1 cellular context compared by ENCODE assay signal in genomic region chr7:99677646-99678045, GRCh38.
A peak's percentile ranks its signal among the peaks of the same experiment; 100 is the strongest.
TF ChIP-seq lines count a peak whose summit lies in the region.

No MANE protein-coding gene starts in this region.

TF ChIP-seq in HepG2, 621 proteins besides CTCF, POLR2A, EP300 and RAD21 (continued from another document and continues in another):
- TF ChIP-seq, protein P1, sequence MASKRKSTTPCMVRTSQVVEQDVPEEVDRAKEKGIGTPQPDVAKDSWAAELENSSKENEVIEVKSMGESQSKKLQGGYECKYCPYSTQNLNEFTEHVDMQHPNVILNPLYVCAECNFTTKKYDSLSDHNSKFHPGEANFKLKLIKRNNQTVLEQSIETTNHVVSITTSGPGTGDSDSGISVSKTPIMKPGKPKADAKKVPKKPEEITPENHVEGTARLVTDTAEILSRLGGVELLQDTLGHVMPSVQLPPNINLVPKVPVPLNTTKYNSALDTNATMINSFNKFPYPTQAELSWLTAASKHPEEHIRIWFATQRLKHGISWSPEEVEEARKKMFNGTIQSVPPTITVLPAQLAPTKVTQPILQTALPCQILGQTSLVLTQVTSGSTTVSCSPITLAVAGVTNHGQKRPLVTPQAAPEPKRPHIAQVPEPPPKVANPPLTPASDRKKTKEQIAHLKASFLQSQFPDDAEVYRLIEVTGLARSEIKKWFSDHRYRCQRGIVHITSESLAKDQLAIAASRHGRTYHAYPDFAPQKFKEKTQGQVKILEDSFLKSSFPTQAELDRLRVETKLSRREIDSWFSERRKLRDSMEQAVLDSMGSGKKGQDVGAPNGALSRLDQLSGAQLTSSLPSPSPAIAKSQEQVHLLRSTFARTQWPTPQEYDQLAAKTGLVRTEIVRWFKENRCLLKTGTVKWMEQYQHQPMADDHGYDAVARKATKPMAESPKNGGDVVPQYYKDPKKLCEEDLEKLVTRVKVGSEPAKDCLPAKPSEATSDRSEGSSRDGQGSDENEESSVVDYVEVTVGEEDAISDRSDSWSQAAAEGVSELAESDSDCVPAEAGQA (IDR thresholded peaks at IDR 0.05; ENCODE audit: low read depth): no peak
- TF ChIP-seq, protein P1 (CRISPR knock-in tag; IDR thresholded peaks at IDR 0.05; ENCODE audit: borderline replicate concordance): no peak; the same call in 1 of the 2 replicates
- no peak for TF ChIP-seq ZNF576 (CRISPR knock-in tag; IDR thresholded peaks at IDR 0.05)
- no peak for TF ChIP-seq ZIK1 (CRISPR knock-in tag; IDR thresholded peaks at IDR 0.05; ENCODE audit: borderline replicate concordance, low read depth)
- no peak for TF ChIP-seq NFIC (IDR thresholded peaks at IDR 0.05; ENCODE audit: low read length)
- TF ChIP-seq MTERF4 (CRISPR knock-in tag; IDR thresholded peaks at IDR 0.05): 0 out of 2 replicates have a peak, but pooled peaks have one; percentile 57
- 0 out of 2 replicates have a peak, but pooled peaks have one; percentile 55 for TF ChIP-seq ZNF790 (CRISPR knock-in tag; IDR thresholded peaks at IDR 0.05; ENCODE audit: borderline replicate concordance)
- TF ChIP-seq ARID3A (IDR thresholded peaks at IDR 0.05; ENCODE audit: low read depth, low read length): no peak; the same call in 1 of the 2 replicates
- peak; percentile 49 for TF ChIP-seq MED8 (CRISPR knock-in tag; IDR thresholded peaks at IDR 0.05; ENCODE audit: insufficient replicate concordance)
- no peak for TF ChIP-seq ZNF530 (CRISPR knock-in tag; IDR thresholded peaks at IDR 0.05; ENCODE audit: low read depth)
- no peak for TF ChIP-seq ZNF773 (CRISPR knock-in tag; IDR thresholded peaks at IDR 0.05; ENCODE audit: borderline replicate concordance)
- TF ChIP-seq NFYC (CRISPR knock-in tag; IDR thresholded peaks at IDR 0.05): no peak
- peak; percentile 87 for TF ChIP-seq ZNF644 (CRISPR knock-in tag; IDR thresholded peaks at IDR 0.05; ENCODE audit: low read depth)
- TF ChIP-seq CREM (IDR thresholded peaks at IDR 0.05): peak; percentile 47; the same call in 1 of the 2 replicates
- TF ChIP-seq CREM (CRISPR knock-in tag; IDR thresholded peaks at IDR 0.05): no peak
- no peak for TF ChIP-seq SRSF1 (optimal IDR thresholded peaks at IDR 0.05; ENCODE audit: low read depth, low read length)
- TF ChIP-seq ZNF484 (CRISPR knock-in tag; IDR thresholded peaks at IDR 0.05; ENCODE audit: borderline replicate concordance, low read depth): no peak
- peak; percentile 94 for TF ChIP-seq MIXL1 (CRISPR knock-in tag; IDR thresholded peaks at IDR 0.05)
- TF ChIP-seq, protein P2, sequence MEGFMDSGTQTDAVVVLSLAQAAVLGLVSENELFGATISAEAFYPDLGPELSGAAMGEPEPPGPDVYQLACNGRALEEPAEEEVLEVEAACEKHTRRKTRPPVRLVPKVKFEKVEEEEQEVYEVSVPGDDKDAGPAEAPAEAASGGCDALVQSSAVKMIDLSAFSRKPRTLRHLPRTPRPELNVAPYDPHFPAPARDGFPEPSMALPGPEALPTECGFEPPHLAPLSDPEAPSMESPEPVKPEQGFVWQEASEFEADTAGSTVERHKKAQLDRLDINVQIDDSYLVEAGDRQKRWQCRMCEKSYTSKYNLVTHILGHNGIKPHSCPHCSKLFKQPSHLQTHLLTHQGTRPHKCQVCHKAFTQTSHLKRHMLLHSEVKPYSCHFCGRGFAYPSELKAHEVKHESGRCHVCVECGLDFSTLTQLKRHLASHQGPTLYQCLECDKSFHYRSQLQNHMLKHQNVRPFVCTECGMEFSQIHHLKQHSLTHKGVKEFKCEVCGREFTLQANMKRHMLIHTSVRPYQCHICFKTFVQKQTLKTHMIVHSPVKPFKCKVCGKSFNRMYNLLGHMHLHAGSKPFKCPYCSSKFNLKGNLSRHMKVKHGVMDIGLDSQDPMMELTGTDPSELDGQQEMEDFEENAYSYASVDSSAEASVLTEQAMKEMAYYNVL (CRISPR knock-in tag; IDR thresholded peaks at IDR 0.05; ENCODE audit: borderline replicate concordance): peak; percentile 82; the same call in 1 of the 2 replicates
- TF ChIP-seq GFI1 (CRISPR knock-in tag; IDR thresholded peaks at IDR 0.05; ENCODE audit: borderline replicate concordance): peak; percentile 97
- TF ChIP-seq KDM3A (CRISPR knock-in tag; IDR thresholded peaks at IDR 0.05; ENCODE audit: low read depth): no peak
- TF ChIP-seq IRF9 (CRISPR knock-in tag; IDR thresholded peaks at IDR 0.05; ENCODE audit: borderline replicate concordance): no peak
- TF ChIP-seq, protein P3, sequence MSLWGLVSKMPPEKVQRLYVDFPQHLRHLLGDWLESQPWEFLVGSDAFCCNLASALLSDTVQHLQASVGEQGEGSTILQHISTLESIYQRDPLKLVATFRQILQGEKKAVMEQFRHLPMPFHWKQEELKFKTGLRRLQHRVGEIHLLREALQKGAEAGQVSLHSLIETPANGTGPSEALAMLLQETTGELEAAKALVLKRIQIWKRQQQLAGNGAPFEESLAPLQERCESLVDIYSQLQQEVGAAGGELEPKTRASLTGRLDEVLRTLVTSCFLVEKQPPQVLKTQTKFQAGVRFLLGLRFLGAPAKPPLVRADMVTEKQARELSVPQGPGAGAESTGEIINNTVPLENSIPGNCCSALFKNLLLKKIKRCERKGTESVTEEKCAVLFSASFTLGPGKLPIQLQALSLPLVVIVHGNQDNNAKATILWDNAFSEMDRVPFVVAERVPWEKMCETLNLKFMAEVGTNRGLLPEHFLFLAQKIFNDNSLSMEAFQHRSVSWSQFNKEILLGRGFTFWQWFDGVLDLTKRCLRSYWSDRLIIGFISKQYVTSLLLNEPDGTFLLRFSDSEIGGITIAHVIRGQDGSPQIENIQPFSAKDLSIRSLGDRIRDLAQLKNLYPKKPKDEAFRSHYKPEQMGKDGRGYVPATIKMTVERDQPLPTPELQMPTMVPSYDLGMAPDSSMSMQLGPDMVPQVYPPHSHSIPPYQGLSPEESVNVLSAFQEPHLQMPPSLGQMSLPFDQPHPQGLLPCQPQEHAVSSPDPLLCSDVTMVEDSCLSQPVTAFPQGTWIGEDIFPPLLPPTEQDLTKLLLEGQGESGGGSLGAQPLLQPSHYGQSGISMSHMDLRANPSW (CRISPR knock-in tag; IDR thresholded peaks at IDR 0.05; ENCODE audit: borderline replicate concordance): 0 out of 2 replicates have a peak, but pooled peaks have one; percentile 47
- TF ChIP-seq ZNF451 (CRISPR knock-in tag; IDR thresholded peaks at IDR 0.05): no peak
- no peak for TF ChIP-seq DR1 (CRISPR knock-in tag; IDR thresholded peaks at IDR 0.05)
- TF ChIP-seq DNMT3B (CRISPR knock-in tag; conservative IDR thresholded peaks at IDR 0.05): no peak
- TF ChIP-seq ONECUT2 (CRISPR knock-in tag; IDR thresholded peaks at IDR 0.05): peak; percentile 94
- TF ChIP-seq ZFP62 (CRISPR knock-in tag; IDR thresholded peaks at IDR 0.05): no peak
- no peak for TF ChIP-seq ZSCAN20 (CRISPR knock-in tag; IDR thresholded peaks at IDR 0.05; ENCODE audit: borderline replicate concordance)
- no peak for TF ChIP-seq ZNF20 (CRISPR knock-in tag; IDR thresholded peaks at IDR 0.05)
- no peak for TF ChIP-seq AFF4 (CRISPR knock-in tag; IDR thresholded peaks at IDR 0.05)
- no peak for TF ChIP-seq ZNF329 (CRISPR knock-in tag; IDR thresholded peaks at IDR 0.05; ENCODE audit: low read depth)
- peak; percentile 93 for TF ChIP-seq HNF4A (CRISPR knock-in tag; IDR thresholded peaks at IDR 0.05)
- TF ChIP-seq, protein P4, sequence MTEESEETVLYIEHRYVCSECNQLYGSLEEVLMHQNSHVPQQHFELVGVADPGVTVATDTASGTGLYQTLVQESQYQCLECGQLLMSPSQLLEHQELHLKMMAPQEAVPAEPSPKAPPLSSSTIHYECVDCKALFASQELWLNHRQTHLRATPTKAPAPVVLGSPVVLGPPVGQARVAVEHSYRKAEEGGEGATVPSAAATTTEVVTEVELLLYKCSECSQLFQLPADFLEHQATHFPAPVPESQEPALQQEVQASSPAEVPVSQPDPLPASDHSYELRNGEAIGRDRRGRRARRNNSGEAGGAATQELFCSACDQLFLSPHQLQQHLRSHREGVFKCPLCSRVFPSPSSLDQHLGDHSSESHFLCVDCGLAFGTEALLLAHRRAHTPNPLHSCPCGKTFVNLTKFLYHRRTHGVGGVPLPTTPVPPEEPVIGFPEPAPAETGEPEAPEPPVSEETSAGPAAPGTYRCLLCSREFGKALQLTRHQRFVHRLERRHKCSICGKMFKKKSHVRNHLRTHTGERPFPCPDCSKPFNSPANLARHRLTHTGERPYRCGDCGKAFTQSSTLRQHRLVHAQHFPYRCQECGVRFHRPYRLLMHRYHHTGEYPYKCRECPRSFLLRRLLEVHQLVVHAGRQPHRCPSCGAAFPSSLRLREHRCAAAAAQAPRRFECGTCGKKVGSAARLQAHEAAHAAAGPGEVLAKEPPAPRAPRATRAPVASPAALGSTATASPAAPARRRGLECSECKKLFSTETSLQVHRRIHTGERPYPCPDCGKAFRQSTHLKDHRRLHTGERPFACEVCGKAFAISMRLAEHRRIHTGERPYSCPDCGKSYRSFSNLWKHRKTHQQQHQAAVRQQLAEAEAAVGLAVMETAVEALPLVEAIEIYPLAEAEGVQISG (CRISPR knock-in tag; IDR thresholded peaks at IDR 0.05): peak; percentile 59
- TF ChIP-seq FOSL2 (CRISPR knock-in tag; IDR thresholded peaks at IDR 0.05): peak; percentile 76
- 0 out of 2 replicates have a peak, but pooled peaks have one; percentile 18 for TF ChIP-seq RNF2 (conservative IDR thresholded peaks at IDR 0.05; ENCODE audit: low read depth)
